ENCODE assay signal across 9 cellular contexts in the genomic region with DNA sequence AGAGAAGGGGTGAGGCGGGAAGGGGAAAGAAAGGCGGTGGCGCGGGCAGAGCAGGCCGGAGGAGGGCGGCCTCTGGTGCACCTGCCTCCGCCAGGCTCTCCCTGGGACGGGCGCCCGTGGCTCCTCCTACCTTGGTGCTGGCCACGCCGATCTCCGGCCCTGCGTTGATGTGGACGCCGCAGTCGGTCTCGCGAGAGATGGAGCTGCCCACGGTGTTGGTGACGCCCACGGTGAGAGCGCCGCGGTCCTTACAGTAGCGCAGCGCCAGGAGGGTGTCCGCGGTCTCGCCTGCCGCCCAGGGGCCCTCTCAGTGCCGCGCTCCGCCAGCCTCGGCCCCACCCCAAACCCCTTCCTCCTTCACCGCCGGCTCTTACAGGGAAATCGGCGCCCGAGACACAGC. TPM values are rescaled to one million over a fixed set of nuclear protein-coding genes. Genes with fewer than 3 reads are reported as not detected.
DNase-seq lines count a peak whose midpoint lies in the region; ATAC-seq and TF ChIP-seq lines count a peak whose summit lies in the region.
"Had no signal": no experiment of that assay in that cellular context is flagged by ENCODE, and none has a peak within 500 bp of the region (broad histone marks: within the 10 kb centered on the region; RNA-seq: fewer than 3 reads in every experiment).

No MANE protein-coding gene starts in this region.

- no peak for TF ChIP-seq CTCF in SK-N-SH (IDR thresholded peaks at IDR 0.05)
- no peak for TF ChIP-seq CTCF in parathyroid adenoma (IDR thresholded peaks at IDR 0.05)
- no peak for TF ChIP-seq CTCF in neural progenitor cell (IDR thresholded peaks at IDR 0.05)

- H3K4me1 ChIP-seq in SK-N-SH (ENCODE audit: control insufficient read depth in 1 of 2, insufficient read depth in 2 of 2, low read depth in 1 of 2, low read length in 1 of 2) (peaks cover 0 to 2% of the 10 kb centered on the region in 2 experiments; a peak in 1 of 4 replicates), parathyroid adenoma (no peaks in the 10 kb centered on the region), neural progenitor cell (no peaks in the 10 kb centered on the region), HAP-1 (peaks cover 4% of the 10 kb centered on the region; the same call in 1 of the 2 replicates)

- no peaks in the 10 kb centered on the region for H3K27me3 ChIP-seq in SK-N-SH (ENCODE audit: insufficient read depth)
- no peaks in the 10 kb centered on the region for H3K27me3 ChIP-seq in parathyroid adenoma (ENCODE audit: control insufficient read depth, insufficient read depth, low read length)
- no peaks in the 10 kb centered on the region for H3K27me3 ChIP-seq in neural progenitor cell
- no peaks in the 10 kb centered on the region for H3K27me3 ChIP-seq in HAP-1 (ENCODE audit: low read depth)

- in situ Hi-C loops in HAP-1 (cut with MboI; ENCODE audit: low sequenced_read_pairs) = no loop called here

- POLR2A ChIA-PET in SK-N-SH (lab: Yijun Ruan, JAX) = interaction anchor here (1.0 to 1.2 kb wide), 3 partner anchors 9 to 40 kb away, joined by 3 to 6 read pairs (median 4); partner anchors contain the start of gene GFPT2

- ATAC-seq in HG02623 (IDR thresholded peaks at IDR 0.05; ENCODE audit: unreplicated experiment) (peak; percentile 92), GM19035 (IDR thresholded peaks at IDR 0.05; ENCODE audit: unreplicated experiment) (no peak)

- H3K9ac ChIP-seq in SK-N-SH (peak overlapping the region; percentile 60), parathyroid adenoma (no peak overlapping the region), neural progenitor cell (no peak overlapping the region)

- peak overlapping the region in 1 of 2 experiments; percentile 76; a peak in 2 of 4 replicates for H3K27ac ChIP-seq in SK-N-SH (ENCODE audit: low read depth in 2 of 2, low read length in 1 of 2)
- no peak overlapping the region for H3K27ac ChIP-seq in parathyroid adenoma
- no peak overlapping the region for H3K27ac ChIP-seq in neural progenitor cell

- H3K4me3 ChIP-seq in SK-N-SH (ENCODE audit: low read depth in 2 of 2, low read length in 1 of 2) (peak overlapping the region; percentile 59), parathyroid adenoma (ENCODE audit: low read depth, low read length) (peak overlapping the region; percentile 41), neural progenitor cell (no peak overlapping the region), HAP-1 (no peak overlapping the region)

- no peaks in the 10 kb centered on the region for H4K20me1 ChIP-seq in SK-N-SH (ENCODE audit: insufficient read depth)
- H4K20me1 ChIP-seq in neural progenitor cell (ENCODE audit: low read depth) = no peaks in the 10 kb centered on the region

- peak; percentile 84 for DNase-seq in Ammon's horn (ENCODE audit: low spot score)
- peak; percentile 91 for DNase-seq in SK-N-SH
- peak; percentile 83 for DNase-seq in dermis blood vessel endothelial cell
- DNase-seq in neural progenitor cell (ENCODE audit: low spot score) = no peak
- DNase-seq in HAP-1 (ENCODE audit: low spot score in 2 of 2) = no peak
- DNase-seq: DND-41 had no signal

- peak overlapping the region; percentile 79 for H3K4me2 ChIP-seq in SK-N-SH
- peak overlapping the region; percentile 67 for H3K4me2 ChIP-seq in parathyroid adenoma (ENCODE audit: low read length)
- H3K4me2 ChIP-seq in neural progenitor cell = no peak overlapping the region

- H3K9me2 ChIP-seq in SK-N-SH = no peaks in the 10 kb centered on the region

- H3F3A ChIP-seq in SK-N-SH (replicated peaks; ENCODE audit: insufficient read depth) = no peaks in the 10 kb centered on the region
- no peaks in the 10 kb centered on the region for H3F3A ChIP-seq in neural progenitor cell (ENCODE audit: low read depth)

- H3K4me3 Mint-ChIP-seq in neural progenitor cell = no peak overlapping the region

- no peak overlapping the region for H3K27ac Mint-ChIP-seq in neural progenitor cell

- H3K79me2 ChIP-seq in SK-N-SH (ENCODE audit: insufficient read depth) (no peaks in the 10 kb centered on the region), parathyroid adenoma (no peaks in the 10 kb centered on the region), neural progenitor cell (ENCODE audit: low read depth) (no peaks in the 10 kb centered on the region)

- no peaks in the 10 kb centered on the region for H3K4me1 Mint-ChIP-seq in neural progenitor cell

- TF ChIP-seq RAD21 in SK-N-SH (IDR thresholded peaks at IDR 0.05; ENCODE audit: low read length) = no peak

- peak overlapping the region; percentile 87 for H2AFZ ChIP-seq in SK-N-SH (ENCODE audit: low read depth)
- H2AFZ ChIP-seq in parathyroid adenoma = no peak overlapping the region
- H2AFZ ChIP-seq in neural progenitor cell (replicated peaks) = no peak overlapping the region

- no peak for TF ChIP-seq EP300 in SK-N-SH (IDR thresholded peaks at IDR 0.05; ENCODE audit: borderline replicate concordance in 1 of 2, low read depth in 1 of 2, low read length in 1 of 2)

- CTCF ChIA-PET in SK-N-SH (lab: Yijun Ruan, JAX) = interaction anchor here (1.0 to 4.6 kb wide), 7 partner anchors 8 to 157 kb away, joined by 3 to 131 read pairs (median 47); no protein-coding TSS in a partner anchor

- H3K36me3 ChIP-seq in SK-N-SH (replicated peaks in 1 of 2; ENCODE audit: control insufficient read depth in 1 of 2, insufficient read depth in 2 of 2, low read length in 1 of 2) = no peaks in the 10 kb centered on the region
- no peaks in the 10 kb centered on the region for H3K36me3 ChIP-seq in parathyroid adenoma (ENCODE audit: control insufficient read depth, insufficient read depth, low read length)
- H3K36me3 ChIP-seq in neural progenitor cell = no peaks in the 10 kb centered on the region
- H3K36me3 ChIP-seq in HAP-1 (replicated peaks) = peaks cover 9% of the 10 kb centered on the region; the same call in 1 of the 2 replicates

- H3K9me3 ChIP-seq in SK-N-SH (no peaks in the 10 kb centered on the region), parathyroid adenoma (ENCODE audit: control insufficient read depth, low read length) (no peaks in the 10 kb centered on the region), neural progenitor cell (ENCODE audit: low read depth) (no peaks in the 10 kb centered on the region), HAP-1 (no peaks in the 10 kb centered on the region)

- peaks cover 10% of the 10 kb centered on the region for H3K36me3 Mint-ChIP-seq in neural progenitor cell

- H3K27me3 Mint-ChIP-seq in neural progenitor cell (ENCODE audit: insufficient read depth, low read depth) = peaks cover 5% of the 10 kb centered on the region

- WGBS in SK-N-SH (ENCODE audit: low lambda C conversion rate) = 48% methylated on average over 17 of the region's 40 CpGs

- H3K9me3 Mint-ChIP-seq in neural progenitor cell = no peaks in the 10 kb centered on the region

TF ChIP-seq in SK-N-SH, 30 proteins besides CTCF, POLR2A, EP300 and RAD21:
- peak; percentile 95 for TF ChIP-seq ZBTB33 (IDR thresholded peaks at IDR 0.05; ENCODE audit: borderline replicate concordance, low read depth)
- TF ChIP-seq POLR2AphosphoS5 (IDR thresholded peaks at IDR 0.05; ENCODE audit: low read depth, low read length) = peak; percentile 14; the same call in 1 of the 2 replicates
- peak; percentile 99 for TF ChIP-seq CHD2 (IDR thresholded peaks at IDR 0.05; ENCODE audit: low read length, partially characterized antibody)
- no peak for TF ChIP-seq RXRA (IDR thresholded peaks at IDR 0.05; ENCODE audit: borderline replicate concordance, low read depth)
TF ChIP-seq in SK-N-SH: peak in this region for 3.

RNA-seq across cellular contexts. Expression of gene MAPK9, which starts 21.8 kb away (rescaled TPM):
- polyA plus RNA-seq in SK-N-SH (2012; rRNA removed) = 23.9 and 26.2 TPM in 2 replicates
- 30.9 and 34.3 TPM in 2 replicates for polyA plus RNA-seq in SK-N-SH (2012; cell fraction: cytosol; rRNA removed)
- polyA plus RNA-seq in SK-N-SH (2012; cell fraction: nucleus; rRNA removed) = 19.0 and 25.9 TPM in 2 replicates
- 27.4 and 28.5 TPM in 2 replicates for total RNA-seq in dermis blood vessel endothelial cell
- total RNA-seq in neural progenitor cell (ENCODE audit: low replicate concordance) = 31.5 and 40.6 TPM in 2 replicates

RNA-seq across cellular contexts. Expression of gene GFPT2, which starts 39.5 kb away (rescaled TPM):
- polyA plus RNA-seq in SK-N-SH (2012; rRNA removed) = 8.1 and 8.9 TPM in 2 replicates
- 7.2 and 8.7 TPM in 2 replicates for polyA plus RNA-seq in SK-N-SH (2012; cell fraction: cytosol; rRNA removed)
- polyA plus RNA-seq in SK-N-SH (2012; cell fraction: nucleus; rRNA removed) = 10.5 and 13.5 TPM in 2 replicates
- 0.60 and 0.68 TPM in 2 replicates for total RNA-seq in dermis blood vessel endothelial cell
- 18.9 and 20.3 TPM in 2 replicates for total RNA-seq in neural progenitor cell (ENCODE audit: low replicate concordance)

Comparison
In these comparisons a context has a peak if more than half of its experiments do, and no peak if none do; other contexts are left out.
1. DNase-seq: peak in Ammon's horn (single experiment), SK-N-SH (single experiment) and dermis blood vessel endothelial cell (single experiment); none in neural progenitor cell (single experiment) and HAP-1 (0 of 2).
2. H3K4me3 ChIP-seq: peak in SK-N-SH (2 of 2) and parathyroid adenoma (single experiment); none in neural progenitor cell (single experiment) and HAP-1 (single experiment).
3. RNA of gene GFPT2, which starts 39.5 kb away (total RNA-seq): 18.9 to 20.3 TPM in neural progenitor cell; 0.60 to 0.68 TPM in dermis blood vessel endothelial cell; every median in the first group is over 10 times any median in the second.